In genomic region chr7:26948617-26949118, GRCh38 we compare ENCODE assay signal across 20 cellular contexts.
A peak's percentile ranks its signal among the peaks of the same experiment; 100 is the strongest.
DNase-seq lines count a peak whose midpoint lies in the region; ATAC-seq and TF ChIP-seq lines count a peak whose summit lies in the region.
"Had no signal": no experiment of that assay in that cellular context is flagged by ENCODE, and none has a peak within 500 bp of the region (broad histone marks: within the 10 kb centered on the region; RNA-seq: fewer than 3 reads in every experiment).

No MANE protein-coding gene starts in this region.

- in situ Hi-C loops in HAP-1 (cut with MboI; ENCODE audit: low sequenced_read_pairs), result no loop called here

- H3K9ac ChIP-seq in neural progenitor cell, result no peak overlapping the region

- H3F3A ChIP-seq in neural progenitor cell (ENCODE audit: low read depth), result no peaks in the 10 kb centered on the region

- H3K36me3 Mint-ChIP-seq in neural progenitor cell, result no peaks in the 10 kb centered on the region
- H3K36me3 Mint-ChIP-seq: activated naive CD8-positive, alpha-beta T cell treated with anti-CD3 and anti-CD28 coated beads, Interleukin-2, amount 10 ng/mL, durations not matched to agents 7 days and 5 days; CD8-positive, alpha-beta T cell had no signal

- H3K36me3 ChIP-seq in HAP-1 (replicated peaks) (no peaks in the 10 kb centered on the region), RWPE2 (ENCODE audit: low read depth) (no peaks in the 10 kb centered on the region), neural progenitor cell (no peaks in the 10 kb centered on the region)
- H3K36me3 ChIP-seq: prostate gland, vagina had no signal

- DNase-seq in HAP-1 (ENCODE audit: low spot score in 2 of 2) (peak; percentile 77 to 100), RWPE2 (ENCODE audit: low spot score) (no peak), iPS DF 19.7 (ENCODE audit: low read depth, low spot score) (peak; percentile 91), neural progenitor cell (ENCODE audit: low spot score) (peak; percentile 67)
- no peak for DNase-seq in activated CD4-positive, CD25-positive, alpha-beta regulatory T cell treated with anti-CD3 and anti-CD28 coated beads, Interleukin-2, amount 50 U/mL, for 72 hours
- no peak for DNase-seq in effector CD8-positive, alpha-beta T cell (lab: John Stamatoyannopoulos, UW)
- DNase-seq: activated CD4-positive, alpha-beta T cell treated with anti-CD3 and anti-CD28 coated beads, Interleukin-2, amount 50 U/mL, for 48 hours; activated CD8-positive, alpha-beta memory T cell treated with anti-CD3 and anti-CD28 coated beads, Interleukin-2, amount 50 U/mL, for 48 hours; activated naive CD8-positive, alpha-beta T cell treated with anti-CD3 and anti-CD28 coated beads, Interleukin-2, amount 10 ng/mL, durations not matched to agents 7 days and 5 days; CD8-positive, alpha-beta T cell; Karpas-422; NCI-H1048; NCI-H2029; NCI-H446 treated with DMSO at 0.1 percent for 48 hours; stimulated activated CD4-positive, alpha-beta T cell treated with anti-CD3 and anti-CD28 coated beads, Interleukin-1b, Interleukin-23, amount 100 ng/mL, for 48 hours; T-helper 2 cell had no signal

- H4K20me1 ChIP-seq in neural progenitor cell (ENCODE audit: low read depth), result no peaks in the 10 kb centered on the region

- H2AFZ ChIP-seq in neural progenitor cell (replicated peaks), result no peak overlapping the region

- ATAC-seq in RWPE2 (ENCODE audit: low read depth) (peak; percentile 86), GM21737 (IDR thresholded peaks at IDR 0.05; ENCODE audit: unreplicated experiment) (no peak)
- ATAC-seq: CD8-positive, alpha-beta T cell had no signal

- H3K4me1 ChIP-seq in HAP-1, result peaks cover 28% of the 10 kb centered on the region
- peaks cover 21% of the 10 kb centered on the region for H3K4me1 ChIP-seq in RWPE2 (ENCODE audit: insufficient read depth, poor library complexity, severe bottlenecking)
- peaks cover 32% of the 10 kb centered on the region for H3K4me1 ChIP-seq in neural progenitor cell
- H3K4me1 ChIP-seq: prostate gland, vagina had no signal

- H3K9me3 ChIP-seq in HAP-1, result no peaks in the 10 kb centered on the region
- H3K9me3 ChIP-seq in RWPE2 (ENCODE audit: severe bottlenecking), result no peaks in the 10 kb centered on the region
- no peaks in the 10 kb centered on the region for H3K9me3 ChIP-seq in neural progenitor cell (ENCODE audit: low read depth)
- H3K9me3 ChIP-seq: prostate gland, vagina had no signal

- H3K4me1 Mint-ChIP-seq in neural progenitor cell, result peaks cover 18% of the 10 kb centered on the region
- H3K4me1 Mint-ChIP-seq: activated naive CD8-positive, alpha-beta T cell treated with anti-CD3 and anti-CD28 coated beads, Interleukin-2, amount 10 ng/mL, durations not matched to agents 7 days and 5 days had no signal

- H3K27ac ChIP-seq in RWPE2 (ENCODE audit: poor library complexity, severe bottlenecking) (peak overlapping the region; percentile 89), neural progenitor cell (no peak overlapping the region)
- H3K27ac ChIP-seq: prostate gland, SK-N-MC, vagina had no signal

- peak overlapping the region; percentile 25 for H3K4me2 ChIP-seq in neural progenitor cell

- no peaks in the 10 kb centered on the region for H3K27me3 Mint-ChIP-seq in neural progenitor cell (ENCODE audit: insufficient read depth, low read depth)

- H3K27ac Mint-ChIP-seq in neural progenitor cell, result no peak overlapping the region
- H3K27ac Mint-ChIP-seq: activated naive CD8-positive, alpha-beta T cell treated with anti-CD3 and anti-CD28 coated beads, Interleukin-2, amount 10 ng/mL, durations not matched to agents 7 days and 5 days; CD8-positive, alpha-beta T cell had no signal

- H3K27me3 ChIP-seq in HAP-1 (ENCODE audit: low read depth) (no peaks in the 10 kb centered on the region), RWPE2 (ENCODE audit: insufficient read depth, poor library complexity, severe bottlenecking) (no peaks in the 10 kb centered on the region), neural progenitor cell (no peaks in the 10 kb centered on the region)
- H3K27me3 ChIP-seq: vagina had no signal

- no peaks in the 10 kb centered on the region for H3K79me2 ChIP-seq in neural progenitor cell (ENCODE audit: low read depth)

- TF ChIP-seq CTCF in RWPE2 (IDR thresholded peaks at IDR 0.05; ENCODE audit: poor library complexity, severe bottlenecking) (no peak), neural progenitor cell (IDR thresholded peaks at IDR 0.05) (no peak)

- no peak overlapping the region for H3K4me3 Mint-ChIP-seq in neural progenitor cell
- H3K4me3 Mint-ChIP-seq: activated naive CD8-positive, alpha-beta T cell treated with anti-CD3 and anti-CD28 coated beads, Interleukin-2, amount 10 ng/mL, durations not matched to agents 7 days and 5 days; CD8-positive, alpha-beta T cell had no signal

- H3K9me3 Mint-ChIP-seq in neural progenitor cell, result no peaks in the 10 kb centered on the region
- H3K9me3 Mint-ChIP-seq: activated naive CD8-positive, alpha-beta T cell treated with anti-CD3 and anti-CD28 coated beads, Interleukin-2, amount 10 ng/mL, durations not matched to agents 7 days and 5 days; CD8-positive, alpha-beta T cell had no signal

- H3K4me3 ChIP-seq in HAP-1 (no peak overlapping the region), RWPE2 (ENCODE audit: severe bottlenecking) (no peak overlapping the region), neural progenitor cell (no peak overlapping the region)
- H3K4me3 ChIP-seq: prostate gland, SK-N-MC, vagina had no signal

Comparison
In these comparisons a context has a peak if more than half of its experiments do, and no peak if none do; other contexts are left out.
1. DNase-seq: peak in HAP-1 (2 of 2), iPS DF 19.7 (single experiment) and neural progenitor cell (single experiment); none in RWPE2 (single experiment), activated CD4-positive, CD25-positive, alpha-beta regulatory T cell treated with anti-CD3 and anti-CD28 coated beads, Interleukin-2, amount 50 U/mL, for 72 hours (single experiment) and effector CD8-positive, alpha-beta T cell (single experiment).